12 cellular contexts compared by ENCODE assay signal in the genomic region with DNA sequence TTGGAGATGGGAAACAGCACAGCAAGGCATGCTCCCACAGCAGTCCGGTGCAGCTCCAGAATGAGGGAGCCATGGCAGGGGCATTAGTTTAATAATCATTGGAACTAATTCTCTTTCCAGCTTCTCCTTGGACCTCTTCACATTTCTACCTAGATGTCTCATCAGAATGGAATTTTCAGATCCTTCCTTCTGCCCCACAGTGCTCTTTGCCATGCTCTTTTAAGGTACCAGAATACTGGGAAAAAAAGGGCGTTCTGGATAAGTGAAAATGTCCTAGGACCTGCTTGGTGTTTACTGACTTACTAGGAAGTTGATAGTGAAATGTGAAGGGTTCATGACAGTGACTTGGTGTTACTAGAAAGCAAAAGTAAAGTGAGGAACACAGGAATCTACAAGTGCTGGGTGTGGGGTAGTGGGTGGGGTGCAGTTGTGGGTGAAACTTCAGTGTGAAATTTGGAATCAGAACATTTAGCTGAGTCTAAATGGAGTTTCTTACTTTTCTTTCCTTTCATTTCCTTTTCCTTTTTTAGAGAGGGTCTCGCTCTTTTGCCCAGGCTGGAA.
DNase-seq lines count a peak whose midpoint lies in the region; ATAC-seq, FAIRE-seq and TF ChIP-seq lines count a peak whose summit lies in the region.
"Had no signal": no experiment of that assay in that cellular context is flagged by ENCODE, and none has a peak within 500 bp of the region (broad histone marks: within the 10 kb centered on the region; RNA-seq: fewer than 3 reads in every experiment).

No MANE protein-coding gene starts in this region.

- no peaks in the 10 kb centered on the region for H4K20me1 ChIP-seq in PC-3 (ENCODE audit: low read length)
- peaks cover 6% of the 10 kb centered on the region for H4K20me1 ChIP-seq in HepG2 (ENCODE audit: insufficient read depth, low read length)

- TF ChIP-seq CTCF in GM12865 (IDR thresholded peaks at IDR 0.05; ENCODE audit: insufficient read depth, low read depth, low read length, missing control alignments) (no peak), PC-3 (conservative IDR thresholded peaks at IDR 0.05; ENCODE audit: low read depth, low read length) (no peak), HepG2 (CRISPR knock-in tag; IDR thresholded peaks at IDR 0.05) (no peak), colonic mucosa (IDR thresholded peaks at IDR 0.05) (no peak)

- peak overlapping the region; percentile 41 for H3K4me2 ChIP-seq in PC-3 (ENCODE audit: low read length)
- H3K4me2 ChIP-seq in HepG2 (ENCODE audit: low read depth, low read length), result no peak overlapping the region

- WGBS in HepG2 (ENCODE audit: low lambda C conversion rate), result 97% methylated on average over 3 of the region's 3 CpGs

- H2AFZ ChIP-seq in PC-3 (ENCODE audit: low read length) (no peak overlapping the region), HepG2 (ENCODE audit: low read length) (no peak overlapping the region)

- H3K9ac ChIP-seq in PC-3 (ENCODE audit: low read length) (no peak overlapping the region), HepG2 (ENCODE audit: insufficient read depth, low read depth, low read length) (no peak overlapping the region), colonic mucosa (ENCODE audit: low read depth in 2 of 2, low read length in 2 of 2) (no peak overlapping the region)

- BruUV-seq in PC-3 (replicated peaks; lab: Mats Ljungman, UMichigan), result no TSS peak
- no TSS peak for BruUV-seq in HepG2 (replicated peaks; lab: Mats Ljungman, UMichigan)

- H3K4me1 ChIP-seq in PC-3 (ENCODE audit: insufficient read depth, low read length) (peaks cover 43% of the 10 kb centered on the region), HepG2 (ENCODE audit: insufficient read depth, low read length) (peaks cover 16% of the 10 kb centered on the region), colonic mucosa (peaks cover 18% of the 10 kb centered on the region)

- intact Hi-C loops in PC-3 (cut with micrococcal nuclease), result no loop called here
- intact Hi-C loops in HepG2 (cut with micrococcal nuclease; ENCODE audit: unreplicated experiment), result no loop called here
- intact Hi-C loops in colonic mucosa (cut with DNase I), result no loop called here

- H3K27ac ChIP-seq in PC-3 (ENCODE audit: low read length), result no peak overlapping the region
- no peak overlapping the region for H3K27ac ChIP-seq in HepG2 (ENCODE audit: extremely low read length, insufficient read depth, low read length)
- H3K27ac ChIP-seq in colonic mucosa, result no peak overlapping the region
- H3K27ac ChIP-seq: stomach had no signal

- DNase-seq in GM12865 (ENCODE audit: low read depth), result peak; percentile 65
- peak; percentile 45 for DNase-seq in PC-3
- no peak for DNase-seq in HepG2 (ENCODE audit: low spot score)
- DNase-seq in NCI-H774 (lab: John Stamatoyannopoulos, UW), result no peak
- DNase-seq in colonic mucosa, result no peak
- DNase-seq: activated effector memory CD4-positive, alpha-beta T cell treated with Interleukin-2 at 50 U/mL for 16 hours; NCI-H526 treated with DMSO at 0.1 percent for 48 hours; spleen; stomach had no signal

- in situ Hi-C loops in HepG2 (cut with HindIII; ENCODE audit: extremely low pct_ligation_motif_present, low pct_unique_long_range_greater_than_20kb), result no loop called here

- TF ChIP-seq RAD21 in HepG2 (CRISPR knock-in tag; IDR thresholded peaks at IDR 0.05), result no peak

- TF ChIP-seq EP300 in HepG2 (IDR thresholded peaks at IDR 0.05; ENCODE audit: low read depth in 2 of 2, low read length in 2 of 2) (no peak), HepG2 (CRISPR knock-in tag; IDR thresholded peaks at IDR 0.05; ENCODE audit: borderline replicate concordance) (no peak)

- H3K36me3 ChIP-seq in PC-3 (ENCODE audit: low read depth, low read length) (no peaks in the 10 kb centered on the region), HepG2 (replicated peaks in 1 of 2; ENCODE audit: control insufficient read depth in 1 of 2, insufficient read depth in 2 of 2, low read length in 2 of 2) (no peaks in the 10 kb centered on the region), colonic mucosa (no peaks in the 10 kb centered on the region)
- H3K36me3 ChIP-seq: spleen, stomach had no signal

- no peaks in the 10 kb centered on the region for H3F3A ChIP-seq in PC-3 (ENCODE audit: low read length, unreplicated experiment)

- H3K9me3 ChIP-seq in PC-3 (ENCODE audit: low read length) (no peaks in the 10 kb centered on the region), HepG2 (ENCODE audit: low read length) (no peaks in the 10 kb centered on the region), colonic mucosa (no peaks in the 10 kb centered on the region)
- H3K9me3 ChIP-seq: spleen, stomach had no signal

- no peak overlapping the region; the same call in 1 of the 2 replicates for H3K4me3 ChIP-seq in GM12865 (ENCODE audit: low read depth, low read length)
- no peak overlapping the region for H3K4me3 ChIP-seq in PC-3 (ENCODE audit: low read length)
- H3K4me3 ChIP-seq in HepG2 (replicated peaks in 1 of 3; ENCODE audit: insufficient read depth in 1 of 3, low read depth in 2 of 3, low read length in 3 of 3), result no peak overlapping the region
- H3K4me3 ChIP-seq in colonic mucosa, result no peak overlapping the region
- H3K4me3 ChIP-seq: spleen, stomach had no signal

- FAIRE-seq in HepG2 (lab: Jason Lieb, UNC), result no peak

- TF ChIP-seq POLR2A in HepG2 (IDR thresholded peaks at IDR 0.05; ENCODE audit: insufficient read depth in 1 of 2, low read depth in 2 of 2, low read length in 2 of 2), result no peak

- CTCF ChIA-PET in PC-3 (lab: Charles Lee) (no interaction called here), HepG2 (lab: Yijun Ruan, JAX; ENCODE audit: low intra/inter-chr PET ratio, low total read pairs) (no interaction called here)

- no peaks in the 10 kb centered on the region for H3K27me3 ChIP-seq in PC-3 (ENCODE audit: low read length)
- H3K27me3 ChIP-seq in HepG2 (ENCODE audit: control insufficient read depth in 1 of 2, insufficient read depth in 2 of 2, low read length in 2 of 2), result no peaks in the 10 kb centered on the region
- no peaks in the 10 kb centered on the region for H3K27me3 ChIP-seq in colonic mucosa
- H3K27me3 ChIP-seq: spleen, stomach had no signal

- POLR2A ChIA-PET in PC-3 (lab: Charles Lee; ENCODE audit: unreplicated experiment), result no interaction called here
- POLR2A ChIA-PET in HepG2 (lab: Yijun Ruan, JAX), result no interaction called here

- H3K9me2 ChIP-seq in PC-3 (replicated peaks; ENCODE audit: low read length), result no peaks in the 10 kb centered on the region

- H3K79me2 ChIP-seq in PC-3 (ENCODE audit: low read length) (peaks cover 97% of the 10 kb centered on the region), HepG2 (ENCODE audit: insufficient read depth, low read length) (peaks cover 41% of the 10 kb centered on the region)

- peak; percentile 45 for ATAC-seq in GM21528 (IDR thresholded peaks at IDR 0.05; ENCODE audit: low FRiP score, unreplicated experiment)
- no peak for ATAC-seq in PC-3
- ATAC-seq in HepG2, result no peak
- ATAC-seq in HG02981 (IDR thresholded peaks at IDR 0.05; ENCODE audit: unreplicated experiment), result no peak
- no peak for ATAC-seq in GM18907 (IDR thresholded peaks at IDR 0.05; ENCODE audit: unreplicated experiment)

TF ChIP-seq in HepG2, 621 proteins besides CTCF, POLR2A, EP300 and RAD21:
- TF ChIP-seq U2AF2 (IDR thresholded peaks at IDR 0.05; ENCODE audit: low read depth, low read length) (no peak), BCL6 (CRISPR knock-in tag; IDR thresholded peaks at IDR 0.05) (peak; percentile 50)

Comparison
In these comparisons a context has a peak if more than half of its experiments do, and no peak if none do; other contexts are left out.
1. DNase-seq: peak in GM12865 (single experiment) and PC-3 (single experiment); none in HepG2 (single experiment), NCI-H774 (single experiment) and colonic mucosa (single experiment).